ENCODE assay signal across 14 cellular contexts in genomic region chr4:168759959-168760527, GRCh38.
DNase-seq lines count a peak whose midpoint lies in the region; ATAC-seq and TF ChIP-seq lines count a peak whose summit lies in the region.
"Had no signal": no experiment of that assay in that cellular context is flagged by ENCODE, and none has a peak within 500 bp of the region (broad histone marks: within the 10 kb centered on the region; RNA-seq: fewer than 3 reads in every experiment).

No MANE protein-coding gene starts in this region.

- peak; percentile 6 for DNase-seq in activated CD4-positive, alpha-beta T cell treated with anti-CD3 and anti-CD28 coated beads for 36 hours
- DNase-seq in activated CD4-positive, alpha-beta T cell treated with anti-CD3 and anti-CD28 coated beads, Interleukin-2, amount 50 U/mL, for 48 hours: no peak
- no peak for DNase-seq in RWPE1 (ENCODE audit: low spot score)
- peak in 1 of 2 donors; percentile 59 for DNase-seq in left lung
- DNase-seq in thyroid gland: peak; percentile 54 to 79
- DNase-seq in A172 (ENCODE audit: low spot score): no peak
- no peak for DNase-seq in AML-193 (lab: John Stamatoyannopoulos, UW)
- DNase-seq: 8988T, DMS 273 treated with DMSO at 0.1 percent for 48 hours, KBM-7, NCI-H774 had no signal

- no peak overlapping the region for H3K4me3 Mint-ChIP-seq in activated CD4-positive, alpha-beta T cell treated with anti-CD3 and anti-CD28 coated beads for 36 hours
- H3K4me3 Mint-ChIP-seq: central memory CD8-positive, alpha-beta T cell had no signal

- H3K4me3 ChIP-seq in left lung (no peak overlapping the region), thyroid gland (replicated peaks in 1 of 3) (no peak overlapping the region)
- H3K4me3 ChIP-seq: BLaER1 treated with 17β-estradiol and CSF1 and Interleukin-3, amounts not matched to agents 10 nM and 100 nM had no signal

- intact Hi-C loops in activated CD4-positive, alpha-beta T cell treated with anti-CD3 and anti-CD28 coated beads for 36 hours (cut with DNase I, micrococcal nuclease): no loop called here
- intact Hi-C loops in left lung (cut with DNase I): no loop called here
- intact Hi-C loops in thyroid gland (cut with DNase I): no loop called here

- peaks cover 1% of the 10 kb centered on the region for H3K27me3 Mint-ChIP-seq in activated CD4-positive, alpha-beta T cell treated with anti-CD3 and anti-CD28 coated beads for 36 hours

- H3K36me3 ChIP-seq in left lung: no peaks in the 10 kb centered on the region
- no peaks in the 10 kb centered on the region for H3K36me3 ChIP-seq in thyroid gland
- H3K36me3 ChIP-seq: BLaER1 treated with 17β-estradiol and CSF1 and Interleukin-3, amounts not matched to agents 10 nM and 100 nM had no signal

- TF ChIP-seq CTCF in RWPE1 (conservative IDR thresholded peaks at IDR 0.05; ENCODE audit: low read depth) (no peak), left lung (IDR thresholded peaks at IDR 0.05) (no peak), thyroid gland (IDR thresholded peaks at IDR 0.05) (no peak)

- no peaks in the 10 kb centered on the region for H3K27me3 ChIP-seq in left lung
- no peaks in the 10 kb centered on the region for H3K27me3 ChIP-seq in thyroid gland
- H3K27me3 ChIP-seq: BLaER1 treated with 17β-estradiol and CSF1 and Interleukin-3, amounts not matched to agents 10 nM and 100 nM had no signal

- H3K27ac ChIP-seq in RWPE1 (peak overlapping the region; percentile 36; the same call in 1 of the 2 replicates), left lung (no peak overlapping the region), thyroid gland (no peak overlapping the region)

- POLR2A ChIA-PET in activated CD4-positive, alpha-beta T cell treated with anti-CD3 and anti-CD28 coated beads for 36 hours (lab: Charles Lee): no interaction called here
- POLR2A ChIA-PET in RWPE1 (lab: Yijun Ruan, JAX; ENCODE audit: low non-redundant PET): no interaction called here

- H3K27ac Mint-ChIP-seq in activated CD4-positive, alpha-beta T cell treated with anti-CD3 and anti-CD28 coated beads for 36 hours: no peak overlapping the region

- WGBS in thyroid gland, 2 donors: 74 to 76% methylated on average over 10 of the region's 10 CpGs

- ATAC-seq in activated CD4-positive, alpha-beta T cell treated with anti-CD3 and anti-CD28 coated beads for 36 hours: no peak
- peak; percentile 63 for ATAC-seq in left lung
- no peak for ATAC-seq in HG02588 (IDR thresholded peaks at IDR 0.05; ENCODE audit: unreplicated experiment)

- no peaks in the 10 kb centered on the region for H3K9me3 Mint-ChIP-seq in activated CD4-positive, alpha-beta T cell treated with anti-CD3 and anti-CD28 coated beads for 36 hours (ENCODE audit: low read depth)
- H3K9me3 Mint-ChIP-seq: central memory CD8-positive, alpha-beta T cell had no signal

- H3K36me3 Mint-ChIP-seq in activated CD4-positive, alpha-beta T cell treated with anti-CD3 and anti-CD28 coated beads for 36 hours (ENCODE audit: low read depth): no peaks in the 10 kb centered on the region

- TF ChIP-seq POLR2A in thyroid gland (IDR thresholded peaks at IDR 0.05): no peak

- no peaks in the 10 kb centered on the region for H3K4me1 ChIP-seq in left lung
- H3K4me1 ChIP-seq in thyroid gland: peaks cover 4 to 14% of the 10 kb centered on the region in 2 donors

- H3K9me3 ChIP-seq in left lung (no peaks in the 10 kb centered on the region), thyroid gland (no peaks in the 10 kb centered on the region)
- H3K9me3 ChIP-seq: BLaER1 treated with 17β-estradiol and CSF1 and Interleukin-3, amounts not matched to agents 10 nM and 100 nM had no signal

- CTCF ChIA-PET in activated CD4-positive, alpha-beta T cell treated with anti-CD3 and anti-CD28 coated beads for 36 hours (lab: Charles Lee): interaction anchor here (0.7 kb wide), 2 partner anchors 505 to 534 kb away, joined by 3 read pairs; no protein-coding TSS in a partner anchor
- CTCF ChIA-PET in RWPE1 (lab: Yijun Ruan, JAX): no interaction called here

- H3K4me1 Mint-ChIP-seq in activated CD4-positive, alpha-beta T cell treated with anti-CD3 and anti-CD28 coated beads for 36 hours: peaks cover 8% of the 10 kb centered on the region
- H3K4me1 Mint-ChIP-seq: central memory CD8-positive, alpha-beta T cell had no signal

Comparison
In these comparisons a context has a peak if more than half of its experiments do, and no peak if none do; other contexts are left out.
1. DNase-seq: peak in activated CD4-positive, alpha-beta T cell treated with anti-CD3 and anti-CD28 coated beads for 36 hours (single experiment) and thyroid gland (2 of 2); none in activated CD4-positive, alpha-beta T cell treated with anti-CD3 and anti-CD28 coated beads, Interleukin-2, amount 50 U/mL, for 48 hours (0 of 2), RWPE1 (single experiment), A172 (single experiment) and AML-193 (0 of 2).